In the genomic region with DNA sequence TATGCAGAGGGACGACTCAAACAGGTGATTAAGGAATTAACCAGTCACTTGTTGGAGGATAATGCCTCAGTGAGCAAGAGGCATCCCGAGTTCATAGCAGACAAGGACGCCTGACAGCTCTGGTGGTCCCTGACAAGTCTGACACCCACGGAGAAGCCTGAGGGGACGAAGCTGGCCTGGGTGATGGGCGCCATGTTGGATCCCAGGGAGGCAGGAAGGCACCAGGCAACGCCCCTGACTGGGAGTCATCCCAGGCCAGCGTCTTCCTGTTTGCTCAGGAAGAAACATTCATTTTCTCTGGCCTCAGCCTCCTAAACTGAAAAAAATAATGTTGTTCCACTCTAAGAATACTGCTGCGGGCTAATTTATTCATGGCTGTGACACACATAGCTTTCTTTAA, we compare ENCODE assay signal across 20 cellular contexts.
A peak's percentile ranks its signal among the peaks of the same experiment; 100 is the strongest.
DNase-seq lines count a peak whose midpoint lies in the region; ATAC-seq, FAIRE-seq and TF ChIP-seq lines count a peak whose summit lies in the region.
"Had no signal": no experiment of that assay in that cellular context is flagged by ENCODE, and none has a peak within 500 bp of the region (broad histone marks: within the 10 kb centered on the region; RNA-seq: fewer than 3 reads in every experiment).

No MANE protein-coding gene starts in this region.

- H3K23ac ChIP-seq in IMR-90 (ENCODE audit: low read depth, low read length) (no peak overlapping the region), trophoblast cell (ENCODE audit: low read length) (no peak overlapping the region)

- ATAC-seq in IMR-90 (ENCODE audit: low read depth) = no peak
- ATAC-seq in GM18519 (IDR thresholded peaks at IDR 0.05; ENCODE audit: low FRiP score, unreplicated experiment) = no peak

- WGBS in IMR-90 (ENCODE audit: extremely low coverage in 2 of 2, insufficient read length in 1 of 2), 2 experiments = 82% methylated on average over 5 of the region's 9 CpGs; no CpG with 5 or more reads in 1 of the 2 experiments
- WGBS in trophoblast cell (ENCODE audit: extremely low coverage, insufficient coverage, insufficient read length) = no CpG with 5 or more reads among the region's 9 CpGs

- H3K27ac ChIP-seq in IMR-90 (ENCODE audit: insufficient read depth, low read length) (no peak overlapping the region), OCI-LY3 (ENCODE audit: low read length) (no peak overlapping the region), endothelial cell of umbilical vein (ENCODE audit: insufficient read depth, low read depth, low read length) (no peak overlapping the region), trophoblast cell (ENCODE audit: low read depth, low read length) (no peak overlapping the region), vagina (no peak overlapping the region)
- H3K27ac ChIP-seq: GM23248 had no signal

- dilution Hi-C loops in IMR-90 (cut with HindIII; ENCODE audit: low sequenced_read_pairs, unreplicated experiment) (no loop called here), endothelial cell of umbilical vein (cut with MboI; ENCODE audit: extremely low pct_ligation_motif_present, low sequenced_read_pairs) (no loop called here)

- no peaks in the 10 kb centered on the region for H3K9me3 ChIP-seq in IMR-90 (ENCODE audit: control insufficient read depth, insufficient read depth, low read length)
- H3K9me3 ChIP-seq in OCI-LY3 (ENCODE audit: insufficient read depth, low read length) = peaks cover 6% of the 10 kb centered on the region
- H3K9me3 ChIP-seq in endothelial cell of umbilical vein (replicated peaks; ENCODE audit: control insufficient read depth, insufficient read depth, low read length) = no peaks in the 10 kb centered on the region
- H3K9me3 ChIP-seq in trophoblast cell (ENCODE audit: insufficient read depth, low read depth, low read length) = peaks cover 2% of the 10 kb centered on the region
- no peaks in the 10 kb centered on the region for H3K9me3 ChIP-seq in vagina

- no peak overlapping the region for H2BK12ac ChIP-seq in trophoblast cell (ENCODE audit: low read length)

- H2AK5ac ChIP-seq in IMR-90 (ENCODE audit: low read depth, low read length) (peak overlapping the region; percentile 1; the same call in 1 of the 2 replicates), trophoblast cell (ENCODE audit: low read length) (no peak overlapping the region)

- H3K36me3 ChIP-seq in IMR-90 (ENCODE audit: control insufficient read depth, insufficient read depth, low read length) (no peaks in the 10 kb centered on the region), OCI-LY3 (replicated peaks; ENCODE audit: low read depth, low read length) (peaks cover 10% of the 10 kb centered on the region), endothelial cell of umbilical vein (ENCODE audit: control insufficient read depth in 2 of 2, extremely low read depth in 1 of 2, insufficient read depth in 2 of 2, low read length in 2 of 2) (no peaks in the 10 kb centered on the region), trophoblast cell (ENCODE audit: control insufficient read depth in 1 of 2, insufficient read depth in 2 of 2, low read length in 2 of 2) (no peaks in the 10 kb centered on the region), vagina (no peaks in the 10 kb centered on the region)

- H2AK9ac ChIP-seq in IMR-90 (replicated peaks; ENCODE audit: low read depth, low read length, poor library complexity) = no peak overlapping the region

- no peaks in the 10 kb centered on the region for H3K79me2 ChIP-seq in OCI-LY3 (ENCODE audit: low read length)
- no peaks in the 10 kb centered on the region for H3K79me2 ChIP-seq in endothelial cell of umbilical vein (ENCODE audit: control insufficient read depth, insufficient read depth, low read length)
- no peaks in the 10 kb centered on the region for H3K79me2 ChIP-seq in trophoblast cell (ENCODE audit: control insufficient read depth, insufficient read depth, low read length, poor library complexity)

- H3K79me1 ChIP-seq in IMR-90 (ENCODE audit: low read depth in 1 of 2, low read length in 2 of 2) (no peaks in the 10 kb centered on the region), trophoblast cell (ENCODE audit: low read length) (no peaks in the 10 kb centered on the region)

- peaks cover 3% of the 10 kb centered on the region; the same call in 1 of the 2 replicates for H3K27me3 ChIP-seq in IMR-90 (ENCODE audit: control insufficient read depth, insufficient read depth, low read length)
- 0 out of 2 replicates have a peak, but pooled peaks cover 3% of the 10 kb centered on the region for H3K27me3 ChIP-seq in OCI-LY3 (ENCODE audit: low read depth, low read length)
- H3K27me3 ChIP-seq in endothelial cell of umbilical vein (ENCODE audit: control insufficient read depth in 2 of 2, insufficient read depth in 2 of 2, low read length in 2 of 2) = no peaks in the 10 kb centered on the region
- no peaks in the 10 kb centered on the region for H3K27me3 ChIP-seq in trophoblast cell (ENCODE audit: insufficient read depth, low read length)
- H3K27me3 ChIP-seq in vagina = no peaks in the 10 kb centered on the region

- H3K14ac ChIP-seq in IMR-90 (replicated peaks; ENCODE audit: low read depth, low read length) = no peak overlapping the region
- H3K14ac ChIP-seq in trophoblast cell (ENCODE audit: low read length) = no peak overlapping the region

- TF ChIP-seq RAD21 in IMR-90 (IDR thresholded peaks at IDR 0.05; ENCODE audit: low read length) = no peak

- peak overlapping the region; percentile 44 for H2AFZ ChIP-seq in IMR-90 (replicated peaks; ENCODE audit: low read length, poor library complexity)
- H2AFZ ChIP-seq in OCI-LY3 (ENCODE audit: low read depth, low read length) = peak overlapping the region; percentile 6; the same call in 1 of the 2 replicates
- H2AFZ ChIP-seq in endothelial cell of umbilical vein (ENCODE audit: low read depth, low read length) = peak overlapping the region; percentile 14
- no peak overlapping the region for H2AFZ ChIP-seq in trophoblast cell (ENCODE audit: insufficient read depth, low read length, poor library complexity)
- H2AFZ ChIP-seq: GM23248 had no signal

- TF ChIP-seq POLR2A in IMR-90 (IDR thresholded peaks at IDR 0.05; ENCODE audit: low read depth, low read length) = no peak
- no peak for TF ChIP-seq POLR2A in endothelial cell of umbilical vein (IDR thresholded peaks at IDR 0.05; ENCODE audit: low read depth, low read length)
- no peak for TF ChIP-seq POLR2A in vagina (IDR thresholded peaks at IDR 0.05)

- no peak overlapping the region for H2BK20ac ChIP-seq in IMR-90 (ENCODE audit: low read depth, low read length)

- H3K4me2 ChIP-seq in IMR-90 (ENCODE audit: low read depth, low read length) (no peak overlapping the region), OCI-LY3 (ENCODE audit: low read length) (no peak overlapping the region), endothelial cell of umbilical vein (ENCODE audit: insufficient read depth, low read length) (no peak overlapping the region), trophoblast cell (ENCODE audit: low read length) (no peak overlapping the region)

- BruUV-seq in IMR-90 (replicated peaks; lab: Mats Ljungman, UMichigan) = no TSS peak
- no TSS peak for BruUV-seq in endothelial cell of umbilical vein (replicated peaks; lab: Mats Ljungman, UMichigan)

- H4K20me1 ChIP-seq in IMR-90 (ENCODE audit: insufficient read depth, low read length) (peaks cover 3% of the 10 kb centered on the region; the same call in 1 of the 2 replicates), OCI-LY3 (ENCODE audit: insufficient read depth, low read length) (no peaks in the 10 kb centered on the region), endothelial cell of umbilical vein (replicated peaks; ENCODE audit: control insufficient read depth, extremely low read depth, insufficient read depth, low read length) (no peaks in the 10 kb centered on the region)

- H3K18ac ChIP-seq in IMR-90 (ENCODE audit: low read depth, low read length) = no peak overlapping the region
- no peak overlapping the region for H3K18ac ChIP-seq in trophoblast cell (ENCODE audit: low read length)

- DNase-seq in IMR-90 = no peak
- DNase-seq in endothelial cell of umbilical vein (ENCODE audit: low read depth, low spot score) = no peak
- no peak for DNase-seq in trophoblast cell
- no peak for DNase-seq in MV-4-11 (lab: John Stamatoyannopoulos, UW)
- no peak for DNase-seq in vagina (ENCODE audit: extremely low spot score in 2 of 2)
- DNase-seq: C1 segment of cervical spinal cord; Calu3; CD4-positive, alpha-beta memory T cell; COR-L47; DMS53; DMS79 treated with DMSO at 0.1 percent for 48 hours; GF-D8; GM23248; H7; HCEC 1CT had no signal

- H4K12ac ChIP-seq in trophoblast cell (ENCODE audit: low read depth, low read length) = no peak overlapping the region

- no peak for FAIRE-seq in endothelial cell of umbilical vein (lab: Jason Lieb, UNC)
- FAIRE-seq: GM12891, GM18507, H1 had no signal

- peaks cover 9% of the 10 kb centered on the region for H3K9me1 ChIP-seq in IMR-90 (ENCODE audit: insufficient read depth, low read length)
- no peaks in the 10 kb centered on the region for H3K9me1 ChIP-seq in endothelial cell of umbilical vein (replicated peaks; ENCODE audit: control insufficient read depth, extremely low read depth, insufficient read depth, low read length)

- no peak overlapping the region for H4K5ac ChIP-seq in IMR-90 (ENCODE audit: low read depth, low read length)

- H2BK5ac ChIP-seq in IMR-90 (ENCODE audit: low read depth, low read length, poor library complexity, severe bottlenecking) (no peak overlapping the region), trophoblast cell (ENCODE audit: low read depth, low read length, poor library complexity) (no peak overlapping the region)

- H2BK120ac ChIP-seq in IMR-90 (ENCODE audit: low read depth, low read length) (no peak overlapping the region), trophoblast cell (ENCODE audit: insufficient read depth, low read length, poor library complexity) (no peak overlapping the region)

- H3K4me1 ChIP-seq in IMR-90 (ENCODE audit: control insufficient read depth, insufficient read depth, low read length) (peaks cover 7% of the 10 kb centered on the region), OCI-LY3 (ENCODE audit: low read length) (peaks cover 18% of the 10 kb centered on the region), endothelial cell of umbilical vein (ENCODE audit: control insufficient read depth, extremely low read depth, insufficient read depth, low read length) (peaks cover 2% of the 10 kb centered on the region), trophoblast cell (ENCODE audit: control insufficient read depth in 1 of 2, insufficient read depth in 2 of 2, low read length in 2 of 2) (no peaks in the 10 kb centered on the region), vagina (no peaks in the 10 kb centered on the region)

- POLR2A ChIA-PET in IMR-90 (lab: Charles Lee; ENCODE audit: unreplicated experiment) (no interaction called here), endothelial cell of umbilical vein (lab: Charles Lee) (no interaction called here)

- H4K91ac ChIP-seq in IMR-90 (ENCODE audit: insufficient read depth, low read depth, low read length) = no peak overlapping the region
- no peak overlapping the region for H4K91ac ChIP-seq in trophoblast cell (ENCODE audit: low read depth, low read length)

- H2BK15ac ChIP-seq in IMR-90 (ENCODE audit: low read depth, low read length) = no peak overlapping the region

- in situ Hi-C loops in IMR-90 (cut with MboI; ENCODE audit: low sequenced_read_pairs) = loop anchor here (25.0 kb wide), 1 partner anchor 592 kb away; no protein-coding TSS in a partner anchor

- no peak overlapping the region for H3K56ac ChIP-seq in IMR-90 (ENCODE audit: extremely low read depth, insufficient read depth, low read length)

- H3K4ac ChIP-seq in IMR-90 (ENCODE audit: low read depth, low read length) = no peak overlapping the region
- no peak overlapping the region for H3K4ac ChIP-seq in trophoblast cell (ENCODE audit: low read depth, low read length)

- TF ChIP-seq CTCF in IMR-90 (conservative IDR thresholded peaks at IDR 0.05; ENCODE audit: low read depth, low read length) (no peak), OCI-LY3 (IDR thresholded peaks at IDR 0.05; ENCODE audit: low read depth, low read length) (no peak), endothelial cell of umbilical vein (IDR thresholded peaks at IDR 0.05; ENCODE audit: extremely low read depth in 1 of 2, insufficient read depth in 1 of 2, low read depth in 1 of 2, low read length in 2 of 2) (no peak), vagina (IDR thresholded peaks at IDR 0.05) (no peak)

- CTCF ChIA-PET in IMR-90 (lab: Yijun Ruan, JAX) (no interaction called here), endothelial cell of umbilical vein (lab: Charles Lee) (no interaction called here)

- no peak overlapping the region for H3K9ac ChIP-seq in IMR-90 (ENCODE audit: low read depth, low read length)
- no peak overlapping the region for H3K9ac ChIP-seq in OCI-LY3 (ENCODE audit: low read length)
- no peak overlapping the region for H3K9ac ChIP-seq in endothelial cell of umbilical vein (replicated peaks; ENCODE audit: extremely low read depth, insufficient read depth, low read length)
- peak overlapping the region; percentile 45 for H3K9ac ChIP-seq in trophoblast cell (ENCODE audit: low read length)
- H3K9ac ChIP-seq: GM23248 had no signal

- no peak overlapping the region for H4K8ac ChIP-seq in IMR-90 (ENCODE audit: low read depth in 2 of 2, low read length in 2 of 2)
- H4K8ac ChIP-seq in trophoblast cell (ENCODE audit: low read depth, low read length) = no peak overlapping the region

- intact Hi-C loops in IMR-90 (cut with micrococcal nuclease) = no loop called here
- intact Hi-C loops in endothelial cell of umbilical vein (cut with micrococcal nuclease) = no loop called here
- intact Hi-C loops in vagina (cut with DNase I) = no loop called here

- H3K4me3 ChIP-seq in IMR-90 (ENCODE audit: insufficient read depth, low read depth, low read length) = no peak overlapping the region
- H3K4me3 ChIP-seq in OCI-LY3 (ENCODE audit: low read length) = no peak overlapping the region
- no peak overlapping the region for H3K4me3 ChIP-seq in endothelial cell of umbilical vein (replicated peaks in 1 of 3; ENCODE audit: insufficient read depth in 1 of 3, low read depth in 1 of 3, low read length in 3 of 3)
- no peak overlapping the region for H3K4me3 ChIP-seq in trophoblast cell (ENCODE audit: low read depth, low read length)
- no peak overlapping the region for H3K4me3 ChIP-seq in vagina
- H3K4me3 ChIP-seq: GM23248 had no signal
